Comparison of ENCODE assay signal across 23 cellular contexts in the genomic region with DNA sequence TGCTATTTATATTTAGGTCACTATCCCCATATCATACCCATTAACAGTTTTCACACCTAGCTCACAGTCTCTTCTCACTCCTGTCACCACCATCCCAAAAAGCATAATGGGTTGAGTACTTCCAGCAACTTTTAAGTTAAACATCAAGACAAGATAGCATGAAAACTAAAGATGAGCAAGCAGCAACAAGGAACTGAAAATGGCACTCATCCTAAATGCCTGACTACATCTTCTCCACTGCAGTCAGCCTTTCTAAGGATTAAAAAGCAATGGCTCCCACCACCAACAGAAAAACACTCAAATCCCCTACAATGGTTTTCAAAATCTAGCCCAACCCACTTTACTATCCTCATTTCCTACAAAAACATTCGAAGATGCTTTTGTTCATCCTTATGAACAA. TPM values are rescaled to one million over a fixed set of nuclear protein-coding genes. Genes with fewer than 3 reads are reported as not detected.
A peak's percentile ranks its signal among the peaks of the same experiment; 100 is the strongest.
DNase-seq lines count a peak whose midpoint lies in the region; ATAC-seq and TF ChIP-seq lines count a peak whose summit lies in the region.
"Had no signal": no experiment of that assay in that cellular context is flagged by ENCODE, and none has a peak within 500 bp of the region (broad histone marks: within the 10 kb centered on the region; RNA-seq: fewer than 3 reads in every experiment).

No MANE protein-coding gene starts in this region.

- no peak for TF ChIP-seq CTCF in CD8-positive, alpha-beta T cell (IDR thresholded peaks at IDR 0.05)
- TF ChIP-seq CTCF in WTC11 (IDR thresholded peaks at IDR 0.05), result no peak
- TF ChIP-seq CTCF in osteoblast (IDR thresholded peaks at IDR 0.05; ENCODE audit: extremely low read depth, low read depth, low read length), result no peak

- H3K4me3 Mint-ChIP-seq in CD8-positive, alpha-beta T cell, result no peak overlapping the region
- no peak overlapping the region for H3K4me3 Mint-ChIP-seq in WTC11
- H3K4me3 Mint-ChIP-seq: dendritic cell treated with granulocyte-macrophage colony-stimulating factor and Interleukin-4, amounts not matched to agents 40 ng/mL and 50 ng/mL, for 4 days had no signal

- H3K9me3 Mint-ChIP-seq in CD8-positive, alpha-beta T cell, result no peaks in the 10 kb centered on the region
- H3K9me3 Mint-ChIP-seq in WTC11, result no peaks in the 10 kb centered on the region
- H3K9me3 Mint-ChIP-seq: CD4-positive, alpha-beta memory T cell; dendritic cell treated with granulocyte-macrophage colony-stimulating factor and Interleukin-4, amounts not matched to agents 40 ng/mL and 50 ng/mL, for 4 days had no signal

- peaks cover 66% of the 10 kb centered on the region for H3K4me1 Mint-ChIP-seq in CD8-positive, alpha-beta T cell (ENCODE audit: low read depth)
- H3K4me1 Mint-ChIP-seq in WTC11, result peaks cover 37% of the 10 kb centered on the region

- no peaks in the 10 kb centered on the region for H3K27me3 Mint-ChIP-seq in CD8-positive, alpha-beta T cell (ENCODE audit: low read depth)
- no peaks in the 10 kb centered on the region for H3K27me3 Mint-ChIP-seq in WTC11 (ENCODE audit: low read depth)
- H3K27me3 Mint-ChIP-seq: CD4-positive, alpha-beta memory T cell; dendritic cell treated with granulocyte-macrophage colony-stimulating factor and Interleukin-4, amounts not matched to agents 40 ng/mL and 50 ng/mL, for 4 days had no signal

- peaks cover 4% of the 10 kb centered on the region for H3K36me3 ChIP-seq in CD8-positive, alpha-beta T cell (ENCODE audit: insufficient read depth, low read length)
- peaks cover 9% of the 10 kb centered on the region for H3K36me3 ChIP-seq in osteoblast (ENCODE audit: insufficient read depth, low read length)
- H3K36me3 ChIP-seq: cardiac muscle cell, uterus had no signal

- H3K27me3 ChIP-seq in CD8-positive, alpha-beta T cell (ENCODE audit: insufficient read depth, low read length), result no peaks in the 10 kb centered on the region
- no peaks in the 10 kb centered on the region for H3K27me3 ChIP-seq in osteoblast (ENCODE audit: insufficient read depth, low read length)
- H3K27me3 ChIP-seq: cardiac muscle cell, uterus had no signal

- peaks cover 89% of the 10 kb centered on the region for H3K79me2 ChIP-seq in osteoblast (ENCODE audit: insufficient read depth, low read length)

- no peak for ATAC-seq in CD8-positive, alpha-beta T cell
- ATAC-seq in GM21717 (IDR thresholded peaks at IDR 0.05; ENCODE audit: unreplicated experiment) (peak; percentile 26), WTC11 (no peak)
- ATAC-seq: Panc1, sciatic nerve had no signal

- no peak overlapping the region for H3K4me3 ChIP-seq in CD8-positive, alpha-beta T cell (ENCODE audit: low read depth, low read length)
- H3K4me3 ChIP-seq in osteoblast (ENCODE audit: insufficient read depth, low read length), result no peak overlapping the region
- H3K4me3 ChIP-seq: cardiac muscle cell, uterus had no signal

- H3K36me3 Mint-ChIP-seq in CD8-positive, alpha-beta T cell, result peaks cover 40% of the 10 kb centered on the region
- H3K36me3 Mint-ChIP-seq in WTC11, result no peaks in the 10 kb centered on the region

- H3K27ac ChIP-seq in CD8-positive, alpha-beta T cell (ENCODE audit: low read depth, low read length), result no peak overlapping the region
- peak overlapping the region; percentile 85 for H3K27ac ChIP-seq in osteoblast (ENCODE audit: low read depth, low read length)
- H3K27ac ChIP-seq: cardiac muscle cell, uterus had no signal

- no peak overlapping the region for H2AFZ ChIP-seq in osteoblast (ENCODE audit: low read length)

- intact Hi-C loops in CD8-positive, alpha-beta T cell (cut with DNase I, micrococcal nuclease), result loop anchor here in 1 of 2 experiments (2.0 kb wide), 1 partner anchor 14 kb away; no protein-coding TSS in a partner anchor

- DNase-seq in CD8-positive, alpha-beta T cell, result no peak
- DNase-seq in WTC11 (ENCODE audit: low spot score) (no peak), osteoblast (ENCODE audit: insufficient read length, low spot score, missing footprints) (no peak), SIG-M5 (lab: John Stamatoyannopoulos, UW) (no peak), midbrain (lab: John Stamatoyannopoulos, UW) (no peak)
- no peak for DNase-seq in activated T-cell treated with anti-CD3 and anti-CD28 coated beads, Interleukin-2, amount 50 U/mL, for 48 hours
- DNase-seq: activated T-cell treated with anti-CD3 and anti-CD28 coated beads for 4 hours; anterior cingulate cortex; CD4-positive, alpha-beta memory T cell; GDM1; kidney glomerular epithelial cell; mammary epithelial cell; NCI-H1105; NCI-H2081; NCI-H345; NCI-H82; T-helper 1 cell; uterus had no signal

- CTCF ChIA-PET in CD8-positive, alpha-beta T cell (lab: Charles Lee), result no interaction called here
- CTCF ChIA-PET in WTC11 (lab: Charles Lee), result interaction anchor here (0.7 kb wide), 1 partner anchor 1486 kb away, joined by 5 read pairs; no protein-coding TSS in a partner anchor

- H3K4me1 ChIP-seq in CD8-positive, alpha-beta T cell (ENCODE audit: insufficient read depth, low read length), result peaks cover 4% of the 10 kb centered on the region
- H3K4me1 ChIP-seq in osteoblast (ENCODE audit: insufficient read depth, low read length), result peaks cover 18% of the 10 kb centered on the region

- H3K27ac Mint-ChIP-seq in CD8-positive, alpha-beta T cell, result peak overlapping the region; percentile 2
- H3K27ac Mint-ChIP-seq in WTC11, result peak overlapping the region; percentile 24
- H3K27ac Mint-ChIP-seq: dendritic cell treated with granulocyte-macrophage colony-stimulating factor and Interleukin-4, amounts not matched to agents 40 ng/mL and 50 ng/mL, for 4 days had no signal

- H3K4me2 ChIP-seq in osteoblast (ENCODE audit: insufficient read depth, low read length), result peak overlapping the region; percentile 61

- H3K9me3 ChIP-seq in CD8-positive, alpha-beta T cell (ENCODE audit: low read length), result no peaks in the 10 kb centered on the region
- H3K9me3 ChIP-seq in osteoblast (ENCODE audit: low read depth, low read length), result no peaks in the 10 kb centered on the region
- H3K9me3 ChIP-seq: uterus had no signal

- peaks cover 32% of the 10 kb centered on the region for H4K20me1 ChIP-seq in osteoblast (ENCODE audit: insufficient read depth, low read length)

- POLR2A ChIA-PET in CD8-positive, alpha-beta T cell (lab: Charles Lee), result no interaction called here
- POLR2A ChIA-PET in WTC11 (lab: Charles Lee), result no interaction called here

TF ChIP-seq in WTC11, 78 proteins besides CTCF, POLR2A, EP300 and RAD21:
- TF ChIP-seq ZNF416 (CRISPR knock-in tag; IDR thresholded peaks at IDR 0.05) (no peak), PRDM15 (CRISPR knock-in tag; IDR thresholded peaks at IDR 0.05) (no peak), ZNF263 (CRISPR knock-in tag; IDR thresholded peaks at IDR 0.05; ENCODE audit: low read depth) (no peak), FOXJ3 (CRISPR knock-in tag; IDR thresholded peaks at IDR 0.05; ENCODE audit: borderline replicate concordance) (no peak), ATF3 (CRISPR knock-in tag; conservative IDR thresholded peaks at IDR 0.05) (no peak)

RNA-seq across cellular contexts. Expression of gene CUL3, which starts 38.2 kb away (rescaled TPM):
- total RNA-seq in CD8-positive, alpha-beta T cell, result 100 to 1,000 TPM; 119 to 121 TPM
- 74.4 to 86.2 TPM (median 80.7 TPM) in 3 replicates for total RNA-seq in WTC11 (2021)
- total RNA-seq in osteoblast, result 59.5 and 64.4 TPM in 2 replicates
